30 cellular contexts compared by ENCODE assay signal in the genomic region with DNA sequence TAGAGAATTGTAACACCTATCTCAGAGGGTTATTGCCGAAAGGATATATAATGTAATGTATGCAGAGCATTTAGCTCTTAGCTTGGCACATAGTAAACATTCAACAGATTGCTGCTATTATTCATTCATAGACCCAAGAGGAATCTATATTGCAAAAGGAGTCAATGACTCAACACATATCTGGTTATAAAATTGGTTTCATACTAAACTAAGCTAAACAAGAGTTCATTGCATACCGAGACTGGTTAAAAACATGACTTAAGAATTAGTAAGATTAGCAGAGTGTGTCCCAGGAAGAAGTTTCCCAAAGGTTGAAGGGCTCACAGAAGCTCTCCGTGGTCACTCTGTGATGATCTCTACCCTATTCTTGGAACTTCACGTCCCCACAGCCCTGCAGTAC.
A peak's percentile ranks its signal among the peaks of the same experiment; 100 is the strongest.
DNase-seq lines count a peak whose midpoint lies in the region; ATAC-seq and TF ChIP-seq lines count a peak whose summit lies in the region.
"Had no signal": no experiment of that assay in that cellular context is flagged by ENCODE, and none has a peak within 500 bp of the region (broad histone marks: within the 10 kb centered on the region; RNA-seq: fewer than 3 reads in every experiment).

No MANE protein-coding gene starts in this region.

- H3K9me2 ChIP-seq in PC-9 (ENCODE audit: insufficient read depth) = no peaks in the 10 kb centered on the region; the same call in 1 of the 2 replicates

- CTCF ChIA-PET in PC-9 (lab: Charles Lee) = no interaction called here

- intact Hi-C loops in PC-9 (cut with micrococcal nuclease; ENCODE audit: unreplicated experiment) = no loop called here
- intact Hi-C loops in dorsolateral prefrontal cortex (cut with DNase I) = loop anchor here (5.0 to 10.0 kb wide), 2 partner anchors 78 to 210 kb away; no protein-coding TSS in a partner anchor
- intact Hi-C loops in mucosa of descending colon (cut with DNase I, micrococcal nuclease) = no loop called here
- intact Hi-C loops in sigmoid colon (cut with DNase I) = no loop called here

- H3K27me3 ChIP-seq in PC-9 (ENCODE audit: insufficient read depth, low read depth) (no peaks in the 10 kb centered on the region), dorsolateral prefrontal cortex (no peaks in the 10 kb centered on the region), mesenchymal stem cell (ENCODE audit: control insufficient read depth in 1 of 2, insufficient read depth in 1 of 2, low read length in 2 of 2) (no peaks in the 10 kb centered on the region), WERI-Rb-1 (ENCODE audit: insufficient read depth, low read depth, severe bottlenecking) (no peaks in the 10 kb centered on the region), sigmoid colon (no peaks in the 10 kb centered on the region)
- H3K27me3 ChIP-seq: esophagus muscularis mucosa, ovary, right atrium auricular region, transverse colon had no signal

- no peak overlapping the region for H2BK15ac ChIP-seq in mesenchymal stem cell (ENCODE audit: low read depth, poor library complexity, severe bottlenecking)

- H3K9me3 ChIP-seq in PC-9 (ENCODE audit: insufficient read depth, low read depth) = no peaks in the 10 kb centered on the region
- no peaks in the 10 kb centered on the region for H3K9me3 ChIP-seq in mesenchymal stem cell (ENCODE audit: control insufficient read depth, low read length)
- no peaks in the 10 kb centered on the region for H3K9me3 ChIP-seq in mucosa of descending colon
- H3K9me3 ChIP-seq in WERI-Rb-1 (ENCODE audit: severe bottlenecking) = no peaks in the 10 kb centered on the region
- H3K9me3 ChIP-seq in sigmoid colon = no peaks in the 10 kb centered on the region
- H3K9me3 ChIP-seq: esophagus muscularis mucosa, ovary, right atrium auricular region, transverse colon had no signal

- no peaks in the 10 kb centered on the region for H4K20me1 ChIP-seq in PC-9 (ENCODE audit: insufficient read depth)

- no peak overlapping the region for H4K91ac ChIP-seq in mesenchymal stem cell (ENCODE audit: low read length)

- H2AK5ac ChIP-seq in mesenchymal stem cell (ENCODE audit: low read length, severe bottlenecking) = no peak overlapping the region

- peak overlapping the region; percentile 61; the same call in 1 of the 2 replicates for H2AFZ ChIP-seq in PC-9
- H2AFZ ChIP-seq in mesenchymal stem cell (ENCODE audit: low read depth, low read length) = no peak overlapping the region

- no peak overlapping the region for H3K14ac ChIP-seq in mesenchymal stem cell (ENCODE audit: low read length in 2 of 2)

- H3K4me2 ChIP-seq in PC-9 (0 out of 2 replicates have a peak overlapping the region, but pooled peaks have one; percentile 20), mesenchymal stem cell (ENCODE audit: low read length, poor library complexity, severe bottlenecking) (no peak overlapping the region)

- TF ChIP-seq CTCF in AG09319 (IDR thresholded peaks at IDR 0.05; ENCODE audit: low read depth, low read length) = no peak
- no peak for TF ChIP-seq CTCF in PC-9 (conservative IDR thresholded peaks at IDR 0.05)
- no peak for TF ChIP-seq CTCF in dorsolateral prefrontal cortex (IDR thresholded peaks at IDR 0.05 in 54 of 56, conservative IDR thresholded peaks at IDR 0.05 in 2 of 56; ENCODE audit: low read depth in 1 of 56, partially characterized antibody in 56 of 56)
- TF ChIP-seq CTCF in mucosa of descending colon (IDR thresholded peaks at IDR 0.05) = no peak
- TF ChIP-seq CTCF in WERI-Rb-1 (IDR thresholded peaks at IDR 0.05; ENCODE audit: low read depth, low read length) = no peak
- no peak for TF ChIP-seq CTCF in sigmoid colon (IDR thresholded peaks at IDR 0.05)

- H3K27ac ChIP-seq in PC-9 = no peak overlapping the region
- H3K27ac ChIP-seq in dorsolateral prefrontal cortex = peak overlapping the region; percentile 55 to 98 (median 91)
- H3K27ac ChIP-seq in mesenchymal stem cell (ENCODE audit: low read length, poor library complexity, severe bottlenecking) = no peak overlapping the region
- H3K27ac ChIP-seq in WERI-Rb-1 = no peak overlapping the region
- H3K27ac ChIP-seq in sigmoid colon = no peak overlapping the region
- H3K27ac ChIP-seq: esophagus muscularis mucosa, ovary, right atrium auricular region, transverse colon, VCaP had no signal

- H3K36me3 ChIP-seq in PC-9 (ENCODE audit: low read depth) (no peaks in the 10 kb centered on the region), mesenchymal stem cell (ENCODE audit: control insufficient read depth in 1 of 2, insufficient read depth in 2 of 2, low read depth in 1 of 2, low read length in 2 of 2) (no peaks in the 10 kb centered on the region), mucosa of descending colon (ENCODE audit: low read depth) (no peaks in the 10 kb centered on the region), WERI-Rb-1 (no peaks in the 10 kb centered on the region), sigmoid colon (no peaks in the 10 kb centered on the region)
- H3K36me3 ChIP-seq: esophagus muscularis mucosa, ovary, right atrium auricular region, transverse colon had no signal

- TF ChIP-seq EP300 in sigmoid colon (IDR thresholded peaks at IDR 0.05) = no peak

- no peak overlapping the region for H3K4ac ChIP-seq in mesenchymal stem cell (ENCODE audit: low read depth in 1 of 2, low read length in 2 of 2)

- H4K8ac ChIP-seq in mesenchymal stem cell (ENCODE audit: low read length) = no peak overlapping the region

- H2BK12ac ChIP-seq in mesenchymal stem cell (ENCODE audit: low read length in 2 of 2) = no peak overlapping the region

- POLR2A ChIA-PET in PC-9 (lab: Charles Lee; ENCODE audit: unreplicated experiment) = no interaction called here

- H3K79me2 ChIP-seq in PC-9 (ENCODE audit: low read depth) = no peaks in the 10 kb centered on the region

- H2BK5ac ChIP-seq in mesenchymal stem cell (ENCODE audit: low read depth, low read length, poor library complexity, severe bottlenecking) = no peak overlapping the region

- peaks cover 4% of the 10 kb centered on the region; the same call in 1 of the 2 replicates for H3F3A ChIP-seq in PC-9 (ENCODE audit: insufficient read depth, low read depth)

- H2BK120ac ChIP-seq in mesenchymal stem cell (ENCODE audit: low read depth, low read length) = no peak overlapping the region

- no peak overlapping the region for H3K18ac ChIP-seq in mesenchymal stem cell (ENCODE audit: low read depth in 1 of 2, low read length in 2 of 2)

- TF ChIP-seq POLR2A in sigmoid colon (IDR thresholded peaks at IDR 0.05) = no peak

- DNase-seq in AG09319 (ENCODE audit: extremely low read depth, low read depth) (peak; percentile 31), PC-9 (no peak), dorsolateral prefrontal cortex (no peak), mesenchymal stem cell (no peak), mucosa of descending colon (no peak), EL (no peak), WERI-Rb-1 (no peak), sigmoid colon (no peak)
- DNase-seq: activated CD4-positive, alpha-beta T cell treated with anti-CD3 and anti-CD28 coated beads, Interleukin-2, amount 10 ng/mL, durations not matched to agents 24 days and 14 days; activated effector memory CD4-positive, alpha-beta T cell treated with anti-CD3 and anti-CD28 coated beads, Interleukin-2, amount 50 U/mL, for 16 hours; activated T-cell treated with anti-CD3 and anti-CD28 coated beads, Interleukin-2, amount 50 U/mL, for 24 hours; aorta; central memory CD4-positive, alpha-beta T cell; DMS79; endodermal cell; GDM1; Karpas-422; NCI-H1417 treated with DMSO at 0.1 percent for 48 hours; NCI-H2081; NCI-H226; NCI-H69; ovary; SHP77; stimulated activated CD4-positive, alpha-beta T cell treated with anti-CD3 and anti-CD28 coated beads, Interleukin-2, amount 100 ng/mL, for 48 hours; transverse colon had no signal

- no TSS peak for BruUV-seq in PC-9 (replicated peaks; lab: Mats Ljungman, UMichigan)

- WGBS in mesenchymal stem cell = 78% methylated on average over 3 of the region's 4 CpGs
- 77 to 87% methylated on average over 4 of the region's 4 CpGs for WGBS in sigmoid colon, 2 donors

- H3K4me1 ChIP-seq in PC-9 (replicated peaks; ENCODE audit: insufficient read depth) (peaks cover 3% of the 10 kb centered on the region; the same call in 1 of the 2 replicates), mesenchymal stem cell (ENCODE audit: control insufficient read depth, insufficient read depth, low read depth, low read length) (no peaks in the 10 kb centered on the region), mucosa of descending colon (ENCODE audit: low read depth) (no peaks in the 10 kb centered on the region), sigmoid colon (no peaks in the 10 kb centered on the region)
- H3K4me1 ChIP-seq: esophagus muscularis mucosa, right atrium auricular region, transverse colon had no signal

- H3K4me3 ChIP-seq in PC-9 (no peak overlapping the region), dorsolateral prefrontal cortex (peak overlapping the region in 8 of 59 donors; percentile 12 to 39 (median 17)), mesenchymal stem cell (ENCODE audit: insufficient read depth in 1 of 2, low read depth in 1 of 2, low read length in 2 of 2) (peak overlapping the region in 1 of 2 experiments; percentile 53), mucosa of descending colon (no peak overlapping the region), WERI-Rb-1 (ENCODE audit: low read depth, low read length) (no peak overlapping the region), sigmoid colon (no peak overlapping the region)
- H3K4me3 ChIP-seq: esophagus muscularis mucosa, lung, ovary, right atrium auricular region, transverse colon had no signal

- H3K79me1 ChIP-seq in mesenchymal stem cell (replicated peaks; ENCODE audit: low read length, poor library complexity, severe bottlenecking) = no peaks in the 10 kb centered on the region

- H3K23ac ChIP-seq in mesenchymal stem cell (ENCODE audit: low read length in 2 of 2) = no peak overlapping the region

- no peak for ATAC-seq in mucosa of descending colon
- ATAC-seq: Panc1 had no signal

- H3K9ac ChIP-seq in mesenchymal stem cell (ENCODE audit: low read length) = peak overlapping the region; percentile 47

Comparison
In these comparisons a context has a peak if more than half of its experiments do, and no peak if none do; other contexts are left out.
1. H3K27ac ChIP-seq: peak in dorsolateral prefrontal cortex (59 of 59); none in PC-9 (single experiment), mesenchymal stem cell (single experiment), WERI-Rb-1 (single experiment) and sigmoid colon (0 of 4).
2. intact Hi-C loops: an anchor here in dorsolateral prefrontal cortex (5.0 to 10.0 kb wide); none called in PC-9, mucosa of descending colon and sigmoid colon.